ENCODE assay signal across 33 cellular contexts in genomic region chr21:41449613-41450012, GRCh38. TPM values are rescaled to one million over a fixed set of nuclear protein-coding genes. Genes with fewer than 3 reads are reported as not detected.
"Had no signal": no experiment of that assay in that cellular context is flagged by ENCODE, and none has a peak within 500 bp of the region (broad histone marks: within the 10 kb centered on the region; RNA-seq: fewer than 3 reads in every experiment).

No MANE protein-coding gene starts in this region.

- H3K27ac ChIP-seq: brain microvascular endothelial cell, colonic mucosa, SJCRH30, SK-N-MC had no signal

- H3K36me3 Mint-ChIP-seq: WTC11 had no signal

- H3K4me1 Mint-ChIP-seq: activated CD4-positive, alpha-beta T cell treated with anti-CD3 and anti-CD28 coated beads for 36 hours; activated naive CD4-positive, alpha-beta T cell treated with anti-CD3 and anti-CD28 coated beads, Interleukin-2, amount 10 ng/mL, durations not matched to agents 7 days and 5 days had no signal

- DNase-seq: activated CD4-positive, alpha-beta memory T cell treated with anti-CD3 and anti-CD28 coated beads, Interleukin-2, amount 10 ng/mL, durations not matched to agents 7 days and 5 days; activated CD4-positive, alpha-beta T cell treated with anti-CD3 and anti-CD28 coated beads for 36 hours; activated CD8-positive, alpha-beta memory T cell treated with anti-CD3 and anti-CD28 coated beads for 24 hours; activated CD8-positive, alpha-beta memory T cell treated with anti-CD3 and anti-CD28 coated beads, Interleukin-2, amount 10 ng/mL, durations not matched to agents 7 days and 5 days; activated CD8-positive, alpha-beta memory T cell treated with anti-CD3 and anti-CD28 coated beads, Interleukin-2, amount 50 U/mL, for 48 hours; activated effector memory CD4-positive, alpha-beta T cell treated with Interleukin-2 at 50 U/mL for 16 hours; activated naive CD4-positive, alpha-beta T cell treated with anti-CD3 and anti-CD28 coated beads, Interleukin-2, amount 10 ng/mL, durations not matched to agents 7 days and 5 days; activated T-cell treated with anti-CD3 and anti-CD28 coated beads, Interleukin-2, amount 50 U/mL, for 48 hours; anterior cingulate cortex; brain microvascular endothelial cell; central memory CD4-positive, alpha-beta T cell; colonic mucosa; Kasumi-1; MG63; NCI-H1048; NCI-H1105 treated with DMSO at 0.1 percent for 48 hours; NCI-H1436; NCI-H1694; NCI-H1930; NCI-H2081 treated with DMSO at 0.1 percent for 48 hours; NCI-H226; NCI-H446 treated with DMSO at 0.1 percent for 48 hours; NCI-H524; NCI-H69; SHP77; SJCRH30; T1000 had no signal

- H3K4me1 ChIP-seq: colonic mucosa had no signal

- H3K27me3 Mint-ChIP-seq: activated CD4-positive, alpha-beta memory T cell treated with anti-CD3 and anti-CD28 coated beads, Interleukin-2, amount 10 ng/mL, durations not matched to agents 7 days and 5 days; activated CD4-positive, alpha-beta T cell treated with anti-CD3 and anti-CD28 coated beads for 36 hours; activated CD8-positive, alpha-beta memory T cell treated with anti-CD3 and anti-CD28 coated beads, Interleukin-2, amount 10 ng/mL, durations not matched to agents 7 days and 5 days; activated naive CD4-positive, alpha-beta T cell treated with anti-CD3 and anti-CD28 coated beads, Interleukin-2, amount 10 ng/mL, durations not matched to agents 7 days and 5 days had no signal

- H3K27me3 ChIP-seq: brain microvascular endothelial cell, colonic mucosa, MG63, SJCRH30 had no signal

- ATAC-seq: activated CD4-positive, alpha-beta T cell treated with anti-CD3 and anti-CD28 coated beads for 36 hours; activated CD4-positive, CD25-positive, alpha-beta regulatory T cell treated with anti-CD3 and anti-CD28 coated beads, Interleukin-2, amount 50 U/mL, for 24 hours; activated CD8-positive, alpha-beta memory T cell treated with anti-CD3 and anti-CD28 coated beads, Interleukin-2, amount 10 ng/mL, durations not matched to agents 7 days and 5 days; Panc1; WTC11 had no signal

- H3K4me3 ChIP-seq: colonic mucosa, MG63, SJCRH30, SK-N-MC had no signal

- H3K27ac Mint-ChIP-seq: activated CD4-positive, alpha-beta memory T cell treated with anti-CD3 and anti-CD28 coated beads, Interleukin-2, amount 10 ng/mL, durations not matched to agents 7 days and 5 days; activated CD4-positive, alpha-beta T cell treated with anti-CD3 and anti-CD28 coated beads for 36 hours; activated CD8-positive, alpha-beta memory T cell treated with anti-CD3 and anti-CD28 coated beads, Interleukin-2, amount 10 ng/mL, durations not matched to agents 7 days and 5 days; WTC11 had no signal

- H3K9me3 Mint-ChIP-seq: activated CD4-positive, alpha-beta memory T cell treated with anti-CD3 and anti-CD28 coated beads, Interleukin-2, amount 10 ng/mL, durations not matched to agents 7 days and 5 days; activated naive CD4-positive, alpha-beta T cell treated with anti-CD3 and anti-CD28 coated beads, Interleukin-2, amount 10 ng/mL, durations not matched to agents 7 days and 5 days; WTC11 had no signal

- H3K9me3 ChIP-seq: colonic mucosa, MG63, SJCRH30 had no signal

- H3K4me3 Mint-ChIP-seq: activated CD4-positive, alpha-beta memory T cell treated with anti-CD3 and anti-CD28 coated beads, Interleukin-2, amount 10 ng/mL, durations not matched to agents 7 days and 5 days; activated CD4-positive, alpha-beta T cell treated with anti-CD3 and anti-CD28 coated beads for 36 hours; activated CD8-positive, alpha-beta memory T cell treated with anti-CD3 and anti-CD28 coated beads, Interleukin-2, amount 10 ng/mL, durations not matched to agents 7 days and 5 days; activated naive CD4-positive, alpha-beta T cell treated with anti-CD3 and anti-CD28 coated beads, Interleukin-2, amount 10 ng/mL, durations not matched to agents 7 days and 5 days; WTC11 had no signal

- H3K36me3 ChIP-seq: brain microvascular endothelial cell, colonic mucosa, SJCRH30 had no signal

RNA-seq across cellular contexts. Expression of gene MX1, which starts 23.6 kb away (rescaled TPM):
- total RNA-seq: SJCRH30 had no signal

RNA-seq across cellular contexts. Expression of gene TMPRSS2, which starts 58.3 kb away (rescaled TPM):
- total RNA-seq: activated CD4-positive, alpha-beta memory T cell treated with anti-CD3 and anti-CD28 coated beads, Interleukin-2, amount 10 ng/mL, durations not matched to agents 7 days and 5 days; activated CD4-positive, alpha-beta T cell treated with anti-CD3 and anti-CD28 coated beads for 36 hours; activated CD8-positive, alpha-beta memory T cell treated with anti-CD3 and anti-CD28 coated beads, Interleukin-2, amount 10 ng/mL, durations not matched to agents 7 days and 5 days; RPMI7951; SJCRH30; T-helper 2 cell treated with Interferon-gamma antibody and Interleukin-4, amounts not matched to agents 100 ng/mL and 5 ng/mL, for 36 hours had no signal
